Comparison of ENCODE assay signal across 12 cellular contexts in the genomic region with DNA sequence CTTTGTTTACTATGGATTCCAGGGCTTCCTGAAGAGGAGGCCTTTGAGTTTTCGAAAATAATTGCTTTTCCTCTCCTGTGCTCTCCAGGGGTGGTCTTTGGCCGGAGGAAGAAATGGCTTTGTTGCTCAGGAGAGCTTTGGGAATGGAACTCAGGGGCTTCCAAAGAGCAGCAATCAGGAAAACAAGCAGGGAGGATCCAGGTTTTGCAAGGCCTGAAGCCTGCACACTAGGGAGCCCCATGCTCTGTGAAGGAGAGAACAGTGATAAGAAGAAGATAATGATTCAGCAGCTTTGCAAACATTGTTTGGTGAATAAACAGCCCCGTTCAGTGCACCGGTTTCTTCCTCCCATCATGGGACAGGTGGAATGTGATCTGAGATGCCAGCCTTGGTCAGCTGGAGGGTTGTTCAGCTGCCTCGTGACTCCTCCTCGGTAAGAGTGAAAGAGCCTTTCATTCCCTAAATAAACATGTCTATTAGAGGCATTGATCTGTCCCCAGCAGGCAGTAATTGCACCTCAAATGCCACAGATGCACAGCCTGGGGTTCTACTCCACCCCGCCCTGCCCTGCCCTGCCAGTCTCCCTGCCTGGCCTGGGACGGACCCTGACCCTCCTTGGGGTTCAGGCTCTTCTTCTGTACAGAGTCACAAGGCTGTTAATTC. TPM values are rescaled to one million over a fixed set of nuclear protein-coding genes. Genes with fewer than 3 reads are reported as not detected.
DNase-seq lines count a peak whose midpoint lies in the region; ATAC-seq and TF ChIP-seq lines count a peak whose summit lies in the region.
"Had no signal": no experiment of that assay in that cellular context is flagged by ENCODE, and none has a peak within 500 bp of the region (broad histone marks: within the 10 kb centered on the region; RNA-seq: fewer than 3 reads in every experiment).

No MANE protein-coding gene starts in this region.

- peaks cover 10 to 34% of the 10 kb centered on the region in 2 donors for H3K4me1 ChIP-seq in thyroid gland

- intact Hi-C loops in thyroid gland (cut with DNase I), result no loop called here

- ATAC-seq in left lobe of liver (peak; percentile 75), GM21723 (IDR thresholded peaks at IDR 0.05; ENCODE audit: unreplicated experiment) (no peak), HG03039 (IDR thresholded peaks at IDR 0.05; ENCODE audit: unreplicated experiment) (no peak)

- peak in 1 of 2 donors; percentile 59 for TF ChIP-seq POLR2A in thyroid gland (IDR thresholded peaks at IDR 0.05)

- no peaks in the 10 kb centered on the region for H3K36me3 ChIP-seq in thyroid gland

- no peaks in the 10 kb centered on the region for H3K27me3 ChIP-seq in thyroid gland

- no peak overlapping the region for H3K4me3 ChIP-seq in thyroid gland (replicated peaks in 1 of 3)

- DNase-seq in NCI-H1105 treated with DMSO at 0.1 percent for 48 hours (lab: John Stamatoyannopoulos, UW) (peak; percentile 1), NCI-H1105 (lab: John Stamatoyannopoulos, UW) (no peak), left lobe of liver (ENCODE audit: low spot score) (no peak), thyroid gland (peak; percentile 84 to 86), GM19238 (ENCODE audit: insufficient read length, low spot score) (no peak)
- DNase-seq: effector memory CD4-positive, alpha-beta T cell; islet precursor cell; stimulated activated CD4-positive, alpha-beta T cell treated with anti-CD3 and anti-CD28 coated beads, Interleukin-12 subunit alpha, Interleukin-12 subunit beta, amount 100 ng/mL, for 4 hours had no signal

- TF ChIP-seq CTCF in VCaP (conservative IDR thresholded peaks at IDR 0.05), result no peak
- no peak for TF ChIP-seq CTCF in thyroid gland (IDR thresholded peaks at IDR 0.05)

- peak overlapping the region; percentile 82 for H3K27ac ChIP-seq in VCaP
- peak overlapping the region; percentile 74 to 94 (median 82) for H3K27ac ChIP-seq in thyroid gland
- H3K27ac ChIP-seq: 22Rv1 had no signal

- H3K9me3 ChIP-seq in thyroid gland, result no peaks in the 10 kb centered on the region

- WGBS in thyroid gland, 2 donors, result 43 to 56% methylated on average over 8 of the region's 8 CpGs

RNA-seq across cellular contexts. Expression of gene ALDH1B1, which starts 11.5 kb away (rescaled TPM):
- total RNA-seq in left lobe of liver (53.7 TPM), thyroid gland (10 to 100 TPM; 11.3 to 33.9 (median 22.8) TPM)

RNA-seq across cellular contexts. Expression of gene IGFBPL1, which starts 43.3 kb away (rescaled TPM):
- total RNA-seq in left lobe of liver (not detected), thyroid gland (100 to 1,000 TPM in 1 of 4 donors, 10 to 100 TPM in 3; 20.3 to 116 (median 29.1) TPM)

Comparison
In these comparisons a context has a peak if more than half of its experiments do, and no peak if none do; other contexts are left out.
1. DNase-seq: peak in NCI-H1105 treated with DMSO at 0.1 percent for 48 hours (single experiment) and thyroid gland (2 of 2); none in NCI-H1105 (single experiment), left lobe of liver (single experiment) and GM19238 (single experiment).
2. RNA of gene IGFBPL1, which starts 43.3 kb away (total RNA-seq): 20.3 to 116 TPM in thyroid gland; not detected in left lobe of liver (single experiment); every median in the first group is over 10 times any median in the second.